Comparison of ENCODE assay signal across 21 cellular contexts in genomic region chr3:66785191-66785909, GRCh38.
"Had no signal": no experiment of that assay in that cellular context is flagged by ENCODE, and none has a peak within 500 bp of the region (broad histone marks: within the 10 kb centered on the region; RNA-seq: fewer than 3 reads in every experiment).

No MANE protein-coding gene starts in this region.

- DNase-seq: cortex of kidney; effector memory CD8-positive, alpha-beta T cell; gastrocnemius medialis; head of caudate nucleus; mesenchymal stem cell; naive B cell; pancreas; right lobe of liver; small intestine; stimulated activated CD4-positive, alpha-beta T cell treated with anti-CD3 and anti-CD28 coated beads, Interleukin-15, amount 100 ng/mL, for 24 hours; stimulated activated CD4-positive, alpha-beta T cell treated with anti-CD3 and anti-CD28 coated beads, Interleukin-2, amount 100 ng/mL, for 48 hours; stimulated activated naive B cell treated with anti-CD40 and anti-IgM and Interleukin-4, amounts not matched to agents 10 μg/mL and 1 μg/mL and 100 μg/mL, for 72 hours; upper lobe of right lung; uterus had no signal

- H3K4me1 ChIP-seq: esophagus muscularis mucosa, gastrocnemius medialis, pancreas, right lobe of liver, tibial nerve, upper lobe of right lung, uterus had no signal

- H3K27me3 ChIP-seq: esophagus muscularis mucosa, gastrocnemius medialis, neutrophil, pancreas, right lobe of liver, tibial nerve, upper lobe of right lung, uterus had no signal

- H3K27ac ChIP-seq: esophagus muscularis mucosa, gastrocnemius medialis, neutrophil, pancreas, right lobe of liver, thoracic aorta, tibial nerve, upper lobe of right lung, uterus had no signal

- ATAC-seq: effector memory CD8-positive, alpha-beta T cell; gastrocnemius medialis; left lobe of liver; mucosa of descending colon; natural killer cell treated with Interleukin-12 subunit alpha and Interleukin-12 subunit beta and Interleukin-15 and Interleukin-18, amount 100 ng/mL, for 72 hours; pancreas; right lobe of liver; stimulated activated naive B cell treated with anti-CD40 and anti-IgM and Interleukin-4, amounts not matched to agents 10 μg/mL and 1 μg/mL and 100 μg/mL, for 72 hours; upper lobe of right lung had no signal
